Comparison of ENCODE assay signal across 10 cellular contexts in genomic region chr20:54980321-54980960, GRCh38.
A peak's percentile ranks its signal among the peaks of the same experiment; 100 is the strongest.
DNase-seq lines count a peak whose midpoint lies in the region; ATAC-seq and TF ChIP-seq lines count a peak whose summit lies in the region.
"Had no signal": no experiment of that assay in that cellular context is flagged by ENCODE, and none has a peak within 500 bp of the region (broad histone marks: within the 10 kb centered on the region; RNA-seq: fewer than 3 reads in every experiment).

No MANE protein-coding gene starts in this region.

- DNase-seq in NCI-H1417 (lab: John Stamatoyannopoulos, UW) = peak; percentile 35 to 78 (median 37)
- peak; percentile 15 for DNase-seq in mammary epithelial cell
- peak; percentile 25 for DNase-seq in pons (ENCODE audit: low spot score)
- no peak for DNase-seq in SW 1271 (lab: John Stamatoyannopoulos, UW)
- no peak for DNase-seq in GM19238 (ENCODE audit: insufficient read length, low spot score)
- DNase-seq: aorta; stimulated activated CD4-positive, alpha-beta T cell treated with anti-CD3 and anti-CD28 coated beads, Interleukin-4, amount 100 ng/mL, for 1 hour; WERI-Rb-1 had no signal

- H3K36me3 ChIP-seq in mammary epithelial cell (ENCODE audit: insufficient read depth, low read length) = no peaks in the 10 kb centered on the region
- H3K36me3 ChIP-seq: WERI-Rb-1 had no signal

- dilution Hi-C loops in mammary epithelial cell (cut with HindIII; ENCODE audit: low sequenced_read_pairs) = no loop called here

- ATAC-seq in GM19324 (IDR thresholded peaks at IDR 0.05; ENCODE audit: low FRiP score, unreplicated experiment) = peak; percentile 36
- no peak for ATAC-seq in HG03439 (IDR thresholded peaks at IDR 0.05; ENCODE audit: unreplicated experiment)

- no peaks in the 10 kb centered on the region for H3K9me3 ChIP-seq in mammary epithelial cell (replicated peaks; ENCODE audit: insufficient read depth, low read length)

- peak; percentile 47 to 56 for TF ChIP-seq CTCF in mammary epithelial cell (conservative IDR thresholded peaks at IDR 0.05 in 1 of 2, IDR thresholded peaks at IDR 0.05 in 1 of 2; ENCODE audit: extremely low read depth in 1 of 2, insufficient read depth in 1 of 2, low read depth in 1 of 2, low read length in 2 of 2)

- H4K20me1 ChIP-seq in mammary epithelial cell (ENCODE audit: insufficient read depth, low read length) = no peaks in the 10 kb centered on the region

- CTCF ChIA-PET in mammary epithelial cell (lab: Charles Lee; ENCODE audit: low non-redundant PET) = interaction anchor here (0.6 kb wide), 1 partner anchor 1060 kb away, joined by 3 read pairs; no protein-coding TSS in a partner anchor

- no peak overlapping the region for H3K27ac ChIP-seq in mammary epithelial cell (ENCODE audit: insufficient read depth, low read depth, low read length)
- H3K27ac ChIP-seq: WERI-Rb-1 had no signal

- no peaks in the 10 kb centered on the region for H3K79me2 ChIP-seq in mammary epithelial cell (ENCODE audit: insufficient read depth, low read length)

- H3K4me1 ChIP-seq in mammary epithelial cell (ENCODE audit: insufficient read depth, low read length) = no peaks in the 10 kb centered on the region

- WGBS in mammary epithelial cell (ENCODE audit: low coverage, missing lambda C conversion rate) = 37% methylated on average over 2 of the region's 2 CpGs

- H3K4me2 ChIP-seq in mammary epithelial cell (ENCODE audit: insufficient read depth, low read depth, low read length) = no peak overlapping the region

- BruUV-seq in mammary epithelial cell (replicated peaks; lab: Mats Ljungman, UMichigan) = no TSS peak

- no peak overlapping the region for H3K4me3 ChIP-seq in mammary epithelial cell (replicated peaks in 1 of 3; ENCODE audit: insufficient read depth in 1 of 3, low read depth in 2 of 3, low read length in 3 of 3)

- H3K9ac ChIP-seq in mammary epithelial cell (ENCODE audit: insufficient read depth, low read length) = no peak overlapping the region

- intact Hi-C loops in mammary epithelial cell (cut with micrococcal nuclease) = loop anchor here (1.0 kb wide), 3 partner anchors 419 to 1191 kb away; no protein-coding TSS in a partner anchor

- in situ Hi-C loops in mammary epithelial cell (cut with MboI; ENCODE audit: low sequenced_read_pairs in 2 of 2) = loop anchor here in 1 of 2 donors (25.0 kb wide), 1 partner anchor 1182 kb away; no protein-coding TSS in a partner anchor

- H3K27me3 ChIP-seq in mammary epithelial cell (ENCODE audit: insufficient read depth, low read length) = no peaks in the 10 kb centered on the region

- H2AFZ ChIP-seq in mammary epithelial cell (ENCODE audit: low read depth, low read length) = no peak overlapping the region

Comparison
In these comparisons a context has a peak if more than half of its experiments do, and no peak if none do; other contexts are left out.
1. DNase-seq: peak in NCI-H1417 (3 of 3), mammary epithelial cell (single experiment) and pons (single experiment); none in SW 1271 (0 of 2) and GM19238 (single experiment).